In genomic region chr5:137498736-137499505, GRCh38 we compare ENCODE assay signal across 1 cellular context.
A peak's percentile ranks its signal among the peaks of the same experiment; 100 is the strongest.
TF ChIP-seq lines count a peak whose summit lies in the region.

SPOCK1 (minus strand) TSS chr5:137499326.

TF ChIP-seq in HepG2, 621 proteins besides CTCF, POLR2A, EP300 and RAD21 (continued from another document):
- TF ChIP-seq HNRNPLL (IDR thresholded peaks at IDR 0.05; ENCODE audit: low read depth, low read length, poor library complexity, severe bottlenecking) (peak; percentile 22), HINFP (CRISPR knock-in tag; IDR thresholded peaks at IDR 0.05; ENCODE audit: low read depth) (peak; percentile 97), ZNF619 (CRISPR knock-in tag; IDR thresholded peaks at IDR 0.05) (no peak), SMYD3 (CRISPR knock-in tag; IDR thresholded peaks at IDR 0.05) (no peak), ZFY (CRISPR knock-in tag; IDR thresholded peaks at IDR 0.05) (peak; percentile 18; the same call in 1 of the 2 replicates), EED (CRISPR knock-in tag; IDR thresholded peaks at IDR 0.05) (no peak), XRCC5 (optimal IDR thresholded peaks at IDR 0.05; ENCODE audit: low read length) (peak; percentile 42), PHF20 (CRISPR knock-in tag; IDR thresholded peaks at IDR 0.05) (no peak), ZBTB38 (CRISPR knock-in tag; IDR thresholded peaks at IDR 0.05) (no peak), HOXA3 (CRISPR knock-in tag; IDR thresholded peaks at IDR 0.05) (0 out of 2 replicates have a peak, but pooled peaks have one; percentile 7), MIER2 (CRISPR knock-in tag; IDR thresholded peaks at IDR 0.05) (no peak), ZNF564 (CRISPR knock-in tag; IDR thresholded peaks at IDR 0.05) (no peak)
